Comparison of ENCODE assay signal across 8 cellular contexts in genomic region chr13:94550030-94550738, GRCh38. TPM values are rescaled to one million over a fixed set of nuclear protein-coding genes. Genes with fewer than 3 reads are reported as not detected.
DNase-seq lines count a peak whose midpoint lies in the region; ATAC-seq and TF ChIP-seq lines count a peak whose summit lies in the region.

No MANE protein-coding gene starts in this region.

- no peaks in the 10 kb centered on the region for H3K9me3 Mint-ChIP-seq in MCF 10A (ENCODE audit: unreplicated experiment)

- POLR2A ChIA-PET in MCF 10A (lab: Yijun Ruan, JAX) = interaction anchor here (1.2 to 1.9 kb wide), 5 partner anchors 10 to 68 kb away, joined by 3 to 15 read pairs (median 6); partner anchors contain the start of genes GPR180 and TGDS

- H3K27me3 ChIP-seq in stomach = no peaks in the 10 kb centered on the region

- H3K4me1 ChIP-seq in stomach = peaks cover 15 to 19% (median 17%) of the 10 kb centered on the region in 4 donors

- H3K4me1 Mint-ChIP-seq in MCF 10A (ENCODE audit: insufficient read depth, unreplicated experiment) = peaks cover 7% of the 10 kb centered on the region

- DNase-seq in EL (peak; percentile 57), NCI-H1930 (lab: John Stamatoyannopoulos, UW) (peak; percentile 35 to 44), MCF 10A (ENCODE audit: unreplicated experiment) (no peak), kidney tubule cell (ENCODE audit: low spot score) (peak; percentile 81), stomach (peak; percentile 39), NOMO-1 (lab: John Stamatoyannopoulos, UW; ENCODE audit: unreplicated experiment in 2 of 2) (no peak), HuH-7.5 (ENCODE audit: low spot score) (no peak)

- ATAC-seq in GM21576 (IDR thresholded peaks at IDR 0.05; ENCODE audit: unreplicated experiment) = peak; percentile 11

- WGBS in stomach, 5 donors = 20 to 31% (median 23%) methylated on average over 22 to 23 of the region's 23 CpGs

- intact Hi-C loops in MCF 10A (cut with micrococcal nuclease) (no loop called here), stomach (cut with DNase I; ENCODE audit: low total_unique reads) (no loop called here)

- H3K36me3 Mint-ChIP-seq in MCF 10A (ENCODE audit: insufficient read depth, unreplicated experiment) = peaks cover 18% of the 10 kb centered on the region

- peak overlapping the region; percentile 92 to 94 (median 92) for H3K27ac ChIP-seq in stomach

- no TSS peak for BruUV-seq in MCF 10A (replicated peaks; lab: Mats Ljungman, UMichigan)

- no peak for TF ChIP-seq POLR2A in stomach (IDR thresholded peaks at IDR 0.05)

- TF ChIP-seq EP300 in stomach (IDR thresholded peaks at IDR 0.05) = peak; percentile 26

- H3K4me3 Mint-ChIP-seq in MCF 10A (ENCODE audit: unreplicated experiment) = peak overlapping the region; percentile 74

- H3K27me3 Mint-ChIP-seq in MCF 10A (ENCODE audit: insufficient read depth, unreplicated experiment) = no peaks in the 10 kb centered on the region

- no peaks in the 10 kb centered on the region for H3K9me3 ChIP-seq in stomach

- H3K27ac Mint-ChIP-seq in MCF 10A (ENCODE audit: low read depth, unreplicated experiment) = peak overlapping the region; percentile 86

- H3K4me3 ChIP-seq in stomach = peak overlapping the region; percentile 58 to 80 (median 66)

- no peak for TF ChIP-seq CTCF in MCF 10A (IDR thresholded peaks at IDR 0.05; ENCODE audit: unreplicated experiment)
- no peak for TF ChIP-seq CTCF in stomach (IDR thresholded peaks at IDR 0.05)

- CTCF ChIA-PET in MCF 10A (lab: Yijun Ruan, JAX) = interaction anchor here (1.1 to 2.3 kb wide), 6 partner anchors 7 to 133 kb away, joined by 3 to 10 read pairs (median 4); no protein-coding TSS in a partner anchor

- no peaks in the 10 kb centered on the region for H3K36me3 ChIP-seq in stomach

RNA-seq across cellular contexts. Expression of gene TGDS, which starts 45.8 kb away (rescaled TPM):
- total RNA-seq in MCF 10A (2022) (14.1 and 16.8 TPM in 2 replicates), stomach (10 to 100 TPM in 2 of 5 donors, 1 to 10 TPM in 2, not detected in 1; 3.6 to 21.8 (median 12.6) TPM)
- polyA plus RNA-seq in stomach = 10 to 100 TPM in 1 of 3 donors, 1 to 10 TPM in 2; 7.8 to 11.6 (median 8.2) TPM

RNA-seq across cellular contexts. Expression of gene GPR180, which starts 51.5 kb away (rescaled TPM):
- 4.8 and 4.9 TPM in 2 replicates for total RNA-seq in MCF 10A (2022)
- 10 to 100 TPM in 1 of 5 donors, 1 to 10 TPM in 3, under 1 TPM in 1; under 0.01 to 12.9 (median 5.1) TPM for total RNA-seq in stomach
- polyA plus RNA-seq in stomach = 1 to 10 TPM; 1.1 to 1.2 (median 1.1) TPM

Comparison
In these comparisons a context has a peak if more than half of its experiments do, and no peak if none do; other contexts are left out.
1. DNase-seq: peak in EL (single experiment), NCI-H1930 (2 of 2), kidney tubule cell (single experiment) and stomach (single experiment); none in MCF 10A (single experiment), NOMO-1 (0 of 2) and HuH-7.5 (single experiment).